Comparison of ENCODE assay signal across 8 cellular contexts in genomic region chr19:18514800-18515682, GRCh38. TPM values are rescaled to one million over a fixed set of nuclear protein-coding genes. Genes with fewer than 3 reads are reported as not detected.
DNase-seq lines count a peak whose midpoint lies in the region; ATAC-seq and TF ChIP-seq lines count a peak whose summit lies in the region.

No MANE protein-coding gene starts in this region.

- peak overlapping the region; percentile 12 to 88 (median 57) for H3K27ac ChIP-seq in esophagus squamous epithelium

- H3K4me1 Mint-ChIP-seq in osteocyte (ENCODE audit: unreplicated experiment) = peaks cover 43% of the 10 kb centered on the region
- no peaks in the 10 kb centered on the region for H3K4me1 Mint-ChIP-seq in T-helper 2 cell treated with Interferon-gamma antibody and Interleukin-4, amounts not matched to agents 5 μg/mL and 100 μg/mL, for 36 hours (ENCODE audit: low read depth)

- peak overlapping the region in 1 of 4 donors; percentile 37 for H3K4me3 ChIP-seq in esophagus squamous epithelium

- H3K36me3 Mint-ChIP-seq in osteocyte (ENCODE audit: unreplicated experiment) = no peaks in the 10 kb centered on the region
- H3K36me3 Mint-ChIP-seq in T-helper 2 cell treated with Interferon-gamma antibody and Interleukin-4, amounts not matched to agents 5 μg/mL and 100 μg/mL, for 36 hours (ENCODE audit: low read depth) = no peaks in the 10 kb centered on the region

- DNase-seq in ELR (ENCODE audit: low read depth) (peak; percentile 62), esophagus squamous epithelium (lab: John Stamatoyannopoulos, UW) (no peak), osteocyte (ENCODE audit: extremely low spot score, unreplicated experiment) (no peak)
- no peak for DNase-seq in T-helper 2 cell treated with Interferon-gamma antibody and Interleukin-4, amounts not matched to agents 5 μg/mL and 100 μg/mL, for 36 hours (ENCODE audit: low spot score)
- DNase-seq in stimulated activated CD4-positive, alpha-beta T cell treated with anti-CD3 and anti-CD28 coated beads, Interleukin-2, amount 100 ng/mL, for 48 hours = no peak
- no peak for DNase-seq in stimulated activated CD4-positive, alpha-beta T cell treated with anti-CD3 and anti-CD28 coated beads, Interleukin-4, amount 100 ng/mL, for 1 hour

- ATAC-seq in HG02798 (IDR thresholded peaks at IDR 0.05; ENCODE audit: poor library complexity, unreplicated experiment) = no peak

- intact Hi-C loops in esophagus squamous epithelium (cut with DNase I) = no loop called here

- no peaks in the 10 kb centered on the region for H3K36me3 ChIP-seq in esophagus squamous epithelium

- no peaks in the 10 kb centered on the region for H3K27me3 ChIP-seq in esophagus squamous epithelium

- WGBS in esophagus squamous epithelium, 2 donors = 43 to 46% methylated on average over 9 to 14 of the region's 17 CpGs

- H3K9me3 ChIP-seq in esophagus squamous epithelium = no peaks in the 10 kb centered on the region

- peak overlapping the region; percentile 89 for H3K27ac Mint-ChIP-seq in osteocyte (ENCODE audit: unreplicated experiment)
- no peak overlapping the region for H3K27ac Mint-ChIP-seq in T-helper 2 cell treated with Interferon-gamma antibody and Interleukin-4, amounts not matched to agents 5 μg/mL and 100 μg/mL, for 36 hours

- TF ChIP-seq CTCF in esophagus squamous epithelium (IDR thresholded peaks at IDR 0.05) (no peak), osteocyte (IDR thresholded peaks at IDR 0.05) (no peak)

- no peak overlapping the region for H3K4me3 Mint-ChIP-seq in osteocyte (ENCODE audit: unreplicated experiment)
- H3K4me3 Mint-ChIP-seq in T-helper 2 cell treated with Interferon-gamma antibody and Interleukin-4, amounts not matched to agents 5 μg/mL and 100 μg/mL, for 36 hours = no peak overlapping the region

- no peaks in the 10 kb centered on the region for H3K9me3 Mint-ChIP-seq in osteocyte (ENCODE audit: unreplicated experiment)
- H3K9me3 Mint-ChIP-seq in T-helper 2 cell treated with Interferon-gamma antibody and Interleukin-4, amounts not matched to agents 5 μg/mL and 100 μg/mL, for 36 hours = no peaks in the 10 kb centered on the region

- H3K4me1 ChIP-seq in esophagus squamous epithelium = peaks cover 44 to 95% (median 53%) of the 10 kb centered on the region in 3 donors

- no peaks in the 10 kb centered on the region for H3K27me3 Mint-ChIP-seq in osteocyte (ENCODE audit: unreplicated experiment)
- no peaks in the 10 kb centered on the region for H3K27me3 Mint-ChIP-seq in T-helper 2 cell treated with Interferon-gamma antibody and Interleukin-4, amounts not matched to agents 5 μg/mL and 100 μg/mL, for 36 hours (ENCODE audit: low read depth)

- no peak for TF ChIP-seq POLR2A in esophagus squamous epithelium (IDR thresholded peaks at IDR 0.05)

TF ChIP-seq in PFSK-1, 5 proteins besides CTCF, POLR2A, EP300 and RAD21:
- TF ChIP-seq FOXP2 (optimal IDR thresholded peaks at IDR 0.05; ENCODE audit: borderline replicate concordance, extremely low read depth, extremely low read length, insufficient read depth) (peak; percentile 99), REST (IDR thresholded peaks at IDR 0.05; ENCODE audit: insufficient read depth in 1 of 2, low read depth in 2 of 2, low read length in 2 of 2) (no peak)

RNA-seq across cellular contexts. Expression of gene ELL, which starts 6.8 kb away (rescaled TPM):
- polyA plus RNA-seq in PFSK-1 (2012; ENCODE audit: insufficient read length, low read depth) = 17.3 TPM
- 10 to 100 TPM in 2 of 4 donors, 1 to 10 TPM in 2; 5.9 to 12.8 (median 9.9) TPM for total RNA-seq in esophagus squamous epithelium
- total RNA-seq in osteocyte = 17.6 and 18.3 TPM in 2 replicates

RNA-seq across cellular contexts. Expression of gene FKBP8, which starts 28.3 kb away (rescaled TPM):
- 563 TPM for polyA plus RNA-seq in PFSK-1 (2012; ENCODE audit: insufficient read length, low read depth)
- total RNA-seq in esophagus squamous epithelium (100 to 1,000 TPM; 132 to 273 (median 247) TPM), osteocyte (242 and 253 TPM in 2 replicates)

RNA-seq across cellular contexts. Expression of gene KXD1, which starts 42.6 kb away (rescaled TPM):
- 246 TPM for polyA plus RNA-seq in PFSK-1 (2012; ENCODE audit: insufficient read length, low read depth)
- 100 to 1,000 TPM in 1 of 4 donors, 10 to 100 TPM in 3; 65.5 to 104 (median 83.5) TPM for total RNA-seq in esophagus squamous epithelium
- total RNA-seq in osteocyte = 66.5 and 70.6 TPM in 2 replicates

RNA-seq across cellular contexts. Expression of gene UBA52, which starts 56.6 kb away (rescaled TPM):
- polyA plus RNA-seq in PFSK-1 (2012; ENCODE audit: insufficient read length, low read depth) = 1,954 TPM
- total RNA-seq in esophagus squamous epithelium = 100 to 1,000 TPM; 445 to 799 (median 753) TPM
- 1,032 and 1,081 TPM in 2 replicates for total RNA-seq in osteocyte
